Comparison of ENCODE assay signal across 27 cellular contexts in the genomic region with DNA sequence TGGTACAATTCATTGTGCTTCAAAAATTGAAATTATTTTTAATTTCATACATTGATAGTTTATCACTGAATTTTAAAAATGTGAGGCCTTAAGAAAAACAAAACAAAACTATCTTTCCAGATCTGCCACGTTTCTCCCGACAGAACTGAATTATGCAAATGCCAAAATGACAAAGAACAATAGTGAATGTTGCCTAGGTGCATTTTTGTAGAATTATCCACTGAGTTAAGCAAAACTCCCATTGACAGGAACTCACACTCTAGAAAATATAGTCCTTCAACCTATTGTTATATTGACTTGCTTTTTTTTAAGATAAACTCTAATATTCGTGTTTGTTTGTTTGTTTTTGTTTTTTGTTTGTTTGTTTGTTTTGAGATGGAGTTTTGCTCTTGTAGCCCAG. TPM values are rescaled to one million over a fixed set of nuclear protein-coding genes. Genes with fewer than 3 reads are reported as not detected.
DNase-seq lines count a peak whose midpoint lies in the region; ATAC-seq, FAIRE-seq and TF ChIP-seq lines count a peak whose summit lies in the region.
"Had no signal": no experiment of that assay in that cellular context is flagged by ENCODE, and none has a peak within 500 bp of the region (broad histone marks: within the 10 kb centered on the region; RNA-seq: fewer than 3 reads in every experiment).

No MANE protein-coding gene starts in this region.

- TF ChIP-seq RAD21 in HepG2 (CRISPR knock-in tag; IDR thresholded peaks at IDR 0.05) (no peak), SK-N-SH (IDR thresholded peaks at IDR 0.05; ENCODE audit: low read length) (no peak)

- no peaks in the 10 kb centered on the region for H3K9me2 ChIP-seq in SK-N-SH

- H3K4me1 Mint-ChIP-seq in T-helper 17 cell, result peaks cover 22% of the 10 kb centered on the region
- peaks cover 33% of the 10 kb centered on the region for H3K4me1 Mint-ChIP-seq in central memory CD8-positive, alpha-beta T cell

- H3K27me3 Mint-ChIP-seq in T-helper 17 cell, result no peaks in the 10 kb centered on the region
- no peaks in the 10 kb centered on the region for H3K27me3 Mint-ChIP-seq in central memory CD8-positive, alpha-beta T cell
- H3K27me3 Mint-ChIP-seq: B cell; CD4-positive, CD25-positive, alpha-beta regulatory T cell; CD8-positive, alpha-beta memory T cell had no signal

- intact Hi-C loops in HepG2 (cut with micrococcal nuclease; ENCODE audit: unreplicated experiment) (no loop called here), right lobe of liver (cut with DNase I) (no loop called here), posterior cingulate gyrus (cut with DNase I) (no loop called here)

- H3K9ac ChIP-seq in HepG2 (ENCODE audit: insufficient read depth, low read depth, low read length) (no peak overlapping the region), SK-N-SH (no peak overlapping the region)
- H3K9ac ChIP-seq: BLaER1 had no signal

- POLR2A ChIA-PET in HepG2 (lab: Yijun Ruan, JAX) (no interaction called here), SK-N-SH (lab: Yijun Ruan, JAX) (no interaction called here)

- TF ChIP-seq EP300 in HepG2 (IDR thresholded peaks at IDR 0.05; ENCODE audit: low read depth in 2 of 2, low read length in 2 of 2), result no peak
- TF ChIP-seq EP300 in HepG2 (CRISPR knock-in tag; IDR thresholded peaks at IDR 0.05; ENCODE audit: borderline replicate concordance), result no peak
- no peak for TF ChIP-seq EP300 in SK-N-SH (IDR thresholded peaks at IDR 0.05; ENCODE audit: borderline replicate concordance in 1 of 2, low read depth in 1 of 2, low read length in 1 of 2)

- H3K4me1 ChIP-seq in HepG2 (ENCODE audit: insufficient read depth, low read length), result peaks cover 35% of the 10 kb centered on the region
- peaks cover 0 to 2% (median 0%) of the 10 kb centered on the region in 4 donors for H3K4me1 ChIP-seq in right lobe of liver
- H3K4me1 ChIP-seq in SK-N-SH (ENCODE audit: control insufficient read depth in 1 of 2, insufficient read depth in 2 of 2, low read depth in 1 of 2, low read length in 1 of 2), result peaks cover 0 to 21% of the 10 kb centered on the region in 2 experiments; a peak in 2 of 4 replicates

- H3K9me3 ChIP-seq in HepG2 (ENCODE audit: low read length) (no peaks in the 10 kb centered on the region), right lobe of liver (no peaks in the 10 kb centered on the region), T-helper 17 cell (ENCODE audit: control insufficient read depth, low read length, poor library complexity, severe bottlenecking) (no peaks in the 10 kb centered on the region), SK-N-SH (no peaks in the 10 kb centered on the region)

- H3K27ac Mint-ChIP-seq in T-helper 17 cell, result peak overlapping the region; percentile 47
- peak overlapping the region; percentile 13 for H3K27ac Mint-ChIP-seq in central memory CD8-positive, alpha-beta T cell (ENCODE audit: low read depth)
- H3K27ac Mint-ChIP-seq: B cell; CD4-positive, CD25-positive, alpha-beta regulatory T cell; GM23338; H9 had no signal

- WGBS in HepG2 (ENCODE audit: low lambda C conversion rate), result 88% methylated on average over 3 of the region's 3 CpGs
- WGBS in right lobe of liver (ENCODE audit: insufficient coverage, low coverage, low lambda C conversion rate, missing lambda C conversion rate), result 59% methylated on average over 3 of the region's 3 CpGs
- 91% methylated on average over 3 of the region's 3 CpGs for WGBS in SK-N-SH (ENCODE audit: low lambda C conversion rate)

- ATAC-seq in HepG2 (no peak), right lobe of liver (no peak), T-helper 17 cell (no peak), GM21390 (IDR thresholded peaks at IDR 0.05; ENCODE audit: unreplicated experiment) (no peak)
- no peak for ATAC-seq in central memory CD8-positive, alpha-beta T cell (replicated peaks; ENCODE audit: extremely low read depth, poor library complexity, severe bottlenecking)
- ATAC-seq: GM23338, HCT116 had no signal

- TF ChIP-seq POLR2A in HepG2 (IDR thresholded peaks at IDR 0.05; ENCODE audit: insufficient read depth in 1 of 2, low read depth in 2 of 2, low read length in 2 of 2) (no peak), right lobe of liver (IDR thresholded peaks at IDR 0.05) (no peak)

- no peak overlapping the region for H3K4me2 ChIP-seq in HepG2 (ENCODE audit: low read depth, low read length)
- H3K4me2 ChIP-seq in SK-N-SH, result no peak overlapping the region
- H3K4me2 ChIP-seq: GM23338 had no signal

- DNase-seq in HepG2 (ENCODE audit: low spot score) (no peak), right lobe of liver (no peak), T-helper 17 cell (no peak), OCI-M1 (lab: John Stamatoyannopoulos, UW) (no peak), SK-N-SH (no peak), posterior cingulate gyrus (no peak)
- DNase-seq in central memory CD8-positive, alpha-beta T cell (ENCODE audit: low spot score in 2 of 2), result no peak
- DNase-seq: CD4-positive, CD25-positive, alpha-beta regulatory T cell; CD8-positive, alpha-beta memory T cell; DMS 273 treated with DMSO at 0.1 percent for 48 hours; DMS79; H9 had no signal

- H3K27me3 ChIP-seq in HepG2 (ENCODE audit: control insufficient read depth in 1 of 2, insufficient read depth in 2 of 2, low read length in 2 of 2) (no peaks in the 10 kb centered on the region), right lobe of liver (no peaks in the 10 kb centered on the region), SK-N-SH (ENCODE audit: insufficient read depth) (no peaks in the 10 kb centered on the region)
- H3K27me3 ChIP-seq: BLaER1 had no signal

- H3K4me3 ChIP-seq in HepG2 (replicated peaks in 1 of 3; ENCODE audit: insufficient read depth in 1 of 3, low read depth in 2 of 3, low read length in 3 of 3) (no peak overlapping the region), right lobe of liver (no peak overlapping the region), SK-N-SH (ENCODE audit: low read depth in 2 of 2, low read length in 1 of 2) (no peak overlapping the region)
- H3K4me3 ChIP-seq: BLaER1, GM23338 had no signal

- H3K36me3 ChIP-seq in HepG2 (replicated peaks in 1 of 2; ENCODE audit: control insufficient read depth in 1 of 2, insufficient read depth in 2 of 2, low read length in 2 of 2) (peaks cover 2 to 9% of the 10 kb centered on the region in 2 experiments; a peak in 3 of 5 replicates), right lobe of liver (peaks cover 0 to 6% (median 0%) of the 10 kb centered on the region in 4 donors), SK-N-SH (replicated peaks in 1 of 2; ENCODE audit: control insufficient read depth in 1 of 2, insufficient read depth in 2 of 2, low read length in 1 of 2) (peaks cover 4 to 10% of the 10 kb centered on the region in 2 experiments)

- peaks cover 3% of the 10 kb centered on the region for H3F3A ChIP-seq in SK-N-SH (replicated peaks; ENCODE audit: insufficient read depth)

- H4K20me1 ChIP-seq in HepG2 (ENCODE audit: insufficient read depth, low read length) (peaks cover 39% of the 10 kb centered on the region), SK-N-SH (ENCODE audit: insufficient read depth) (peaks cover 71% of the 10 kb centered on the region)

- H3K27ac ChIP-seq in HepG2 (ENCODE audit: extremely low read length, insufficient read depth, low read length), result no peak overlapping the region
- H3K27ac ChIP-seq in right lobe of liver, result no peak overlapping the region
- no peak overlapping the region for H3K27ac ChIP-seq in SK-N-SH (ENCODE audit: low read depth in 2 of 2, low read length in 1 of 2)
- H3K27ac ChIP-seq: 22Rv1, BLaER1, C4-2B had no signal

- H3K9me3 Mint-ChIP-seq in central memory CD8-positive, alpha-beta T cell, result no peaks in the 10 kb centered on the region
- H3K9me3 Mint-ChIP-seq: CD4-positive, CD25-positive, alpha-beta regulatory T cell; CD8-positive, alpha-beta memory T cell; GM23338 had no signal

- no peaks in the 10 kb centered on the region for H3K36me3 Mint-ChIP-seq in T-helper 17 cell (ENCODE audit: low read depth)
- peaks cover 6% of the 10 kb centered on the region for H3K36me3 Mint-ChIP-seq in central memory CD8-positive, alpha-beta T cell (ENCODE audit: insufficient read depth)

- CTCF ChIA-PET in HepG2 (lab: Yijun Ruan, JAX; ENCODE audit: low intra/inter-chr PET ratio, low total read pairs) (no interaction called here), SK-N-SH (lab: Yijun Ruan, JAX) (no interaction called here)

- peaks cover 66% of the 10 kb centered on the region for H3K79me2 ChIP-seq in HepG2 (ENCODE audit: insufficient read depth, low read length)
- peaks cover 80% of the 10 kb centered on the region for H3K79me2 ChIP-seq in SK-N-SH (ENCODE audit: insufficient read depth)

- TF ChIP-seq CTCF in HepG2 (CRISPR knock-in tag; IDR thresholded peaks at IDR 0.05) (no peak), right lobe of liver (IDR thresholded peaks at IDR 0.05) (no peak), SK-N-SH (IDR thresholded peaks at IDR 0.05) (no peak)

- H2AFZ ChIP-seq in HepG2 (ENCODE audit: low read length) (no peak overlapping the region), SK-N-SH (ENCODE audit: low read depth) (no peak overlapping the region)
- H2AFZ ChIP-seq: GM23338 had no signal

- BruUV-seq in HepG2 (replicated peaks; lab: Mats Ljungman, UMichigan), result no TSS peak

- FAIRE-seq in HepG2 (lab: Jason Lieb, UNC), result no peak
- FAIRE-seq: A204.1, D721Med, GM12892, GM19239 had no signal

- in situ Hi-C loops in HepG2 (cut with HindIII; ENCODE audit: extremely low pct_ligation_motif_present, low pct_unique_long_range_greater_than_20kb), result no loop called here

- no peak overlapping the region for H3K4me3 Mint-ChIP-seq in T-helper 17 cell
- no peak overlapping the region for H3K4me3 Mint-ChIP-seq in central memory CD8-positive, alpha-beta T cell
- H3K4me3 Mint-ChIP-seq: B cell, GM23338, H9 had no signal

RNA-seq across cellular contexts. Expression of a gene that starts 6.5 kb away (rescaled TPM):
- total RNA-seq in HepG2 (2016; rRNA removed; fragmentation: Illumina TruSeq; extraction: Trizol), result 24.2 and 28.6 TPM in 2 replicates
- total RNA-seq in HepG2 (2016; cell fraction: cytosol; rRNA removed; fragmentation: Illumina TruSeq; extraction: Trizol; ENCODE audit: low read depth), result 16.2 and 16.7 TPM in 2 replicates
- 22.5 and 27.7 TPM in 2 replicates for total RNA-seq in HepG2 (2016; cell fraction: insoluble cytoplasmic fraction; rRNA removed; fragmentation: Illumina TruSeq; extraction: Trizol)
- 36.9 and 38.9 TPM in 2 replicates for total RNA-seq in HepG2 (2016; cell fraction: membrane; rRNA removed; fragmentation: Illumina TruSeq; extraction: Trizol)
- total RNA-seq in HepG2 (2016; cell fraction: nucleus; rRNA removed; fragmentation: Illumina TruSeq; extraction: Trizol), result 40.6 and 42.6 TPM in 2 replicates
- 66.2 and 80.8 TPM in 2 replicates for polyA plus RNA-seq in HepG2 (2011; rRNA removed)
- polyA plus RNA-seq in HepG2 (2011; cell fraction: cytosol; rRNA removed), result 32.3 and 37.9 TPM in 2 replicates
- polyA plus RNA-seq in HepG2 (2011; cell fraction: nucleus; rRNA removed), result 406 and 428 TPM in 2 replicates
- 37.8 and 47.7 TPM in 2 replicates for polyA plus RNA-seq in HepG2 (2012)
- polyA plus RNA-seq in HepG2 (2016; cell fraction: cytosol; fragmentation: Illumina TruSeq; extraction: Trizol; ENCODE audit: low read depth), result 13.4 and 15.5 TPM in 2 replicates
- 20.0 and 26.4 TPM in 2 replicates for polyA plus RNA-seq in HepG2 (2016; cell fraction: insoluble cytoplasmic fraction; fragmentation: Illumina TruSeq; extraction: Trizol; ENCODE audit: low read depth)
- 26.7 and 30.4 TPM in 2 replicates for polyA plus RNA-seq in HepG2 (2016; cell fraction: membrane; fragmentation: Illumina TruSeq; extraction: Trizol; ENCODE audit: low read depth)
- polyA plus RNA-seq in HepG2 (2016; cell fraction: nucleus; fragmentation: Illumina TruSeq; extraction: Trizol; ENCODE audit: insufficient read depth, low read depth), result 92.0 and 96.8 TPM in 2 replicates
- 38.9 and 82.6 TPM in 2 replicates for polyA minus RNA-seq in HepG2 (2011; rRNA and poly(A)+ RNA removed; ENCODE audit: low replicate concordance)
- polyA minus RNA-seq in HepG2 (2011; cell fraction: cytosol; rRNA and poly(A)+ RNA removed), result 18.1 and 23.5 TPM in 2 replicates
- 119 and 121 TPM in 2 replicates for polyA minus RNA-seq in HepG2 (2011; cell fraction: nucleus; rRNA and poly(A)+ RNA removed)
- 10 to 100 TPM; 13.0 to 23.5 (median 14.7) TPM for total RNA-seq in right lobe of liver
- total RNA-seq in T-helper 17 cell, result 10 to 100 TPM; 31.3 to 38.0 TPM
- 44.8 and 47.0 TPM in 2 replicates for polyA plus RNA-seq in SK-N-SH (2012; rRNA removed)
- 19.3 and 28.5 TPM in 2 replicates for polyA plus RNA-seq in SK-N-SH (2012; cell fraction: cytosol; rRNA removed)
- 193 TPM in 2 replicates for polyA plus RNA-seq in SK-N-SH (2012; cell fraction: nucleus; rRNA removed)

RNA-seq across cellular contexts. Expression of a gene that starts 23.1 kb away (rescaled TPM):
- total RNA-seq in HepG2 (2016; rRNA removed; fragmentation: Illumina TruSeq; extraction: Trizol) (0.07 TPM in 1 of 2 replicates, not detected in the other), right lobe of liver (1 to 10 TPM; 2.9 to 9.0 (median 5.2) TPM), T-helper 17 cell (1 to 10 TPM; 1.1 to 2.7 TPM)
- total RNA-seq in HepG2 (2016; cell fraction: cytosol; rRNA removed; fragmentation: Illumina TruSeq; extraction: Trizol; ENCODE audit: low read depth), result not detected in 2 replicates
- total RNA-seq in HepG2 (2016; cell fraction: insoluble cytoplasmic fraction; rRNA removed; fragmentation: Illumina TruSeq; extraction: Trizol), result 0.09 TPM in 1 of 2 replicates, not detected in the other
- not detected in 2 replicates for total RNA-seq in HepG2 (2016; cell fraction: membrane; rRNA removed; fragmentation: Illumina TruSeq; extraction: Trizol)
- 0.62 TPM in 1 of 2 replicates, not detected in the other for total RNA-seq in HepG2 (2016; cell fraction: nucleus; rRNA removed; fragmentation: Illumina TruSeq; extraction: Trizol)
- polyA plus RNA-seq in HepG2 (2011; rRNA removed) (0.17 and 0.22 TPM in 2 replicates), SK-N-SH (2012; rRNA removed) (0.05 and 0.15 TPM in 2 replicates)
- 0.10 and 0.16 TPM in 2 replicates for polyA plus RNA-seq in HepG2 (2011; cell fraction: cytosol; rRNA removed)
- polyA plus RNA-seq in HepG2 (2011; cell fraction: nucleus; rRNA removed), result 1.9 and 2.5 TPM in 2 replicates
- 0.21 and 0.29 TPM in 2 replicates for polyA plus RNA-seq in HepG2 (2012)
- polyA plus RNA-seq in HepG2 (2016; cell fraction: cytosol; fragmentation: Illumina TruSeq; extraction: Trizol; ENCODE audit: low read depth), result 0.07 TPM in 1 of 2 replicates, not detected in the other
- not detected in 2 replicates for polyA plus RNA-seq in HepG2 (2016; cell fraction: insoluble cytoplasmic fraction; fragmentation: Illumina TruSeq; extraction: Trizol; ENCODE audit: low read depth)
- polyA plus RNA-seq in HepG2 (2016; cell fraction: membrane; fragmentation: Illumina TruSeq; extraction: Trizol; ENCODE audit: low read depth), result not detected in 2 replicates
- 0.53 TPM in 1 of 2 replicates, not detected in the other for polyA plus RNA-seq in HepG2 (2016; cell fraction: nucleus; fragmentation: Illumina TruSeq; extraction: Trizol; ENCODE audit: insufficient read depth, low read depth)
- 0.12 TPM in 1 of 2 replicates, not detected in the other for polyA minus RNA-seq in HepG2 (2011; rRNA and poly(A)+ RNA removed; ENCODE audit: low replicate concordance)
- polyA minus RNA-seq in HepG2 (2011; cell fraction: cytosol; rRNA and poly(A)+ RNA removed), result not detected in 2 replicates
- 0.25 and 0.26 TPM in 2 replicates for polyA minus RNA-seq in HepG2 (2011; cell fraction: nucleus; rRNA and poly(A)+ RNA removed)
- polyA plus RNA-seq in SK-N-SH (2012; cell fraction: cytosol; rRNA removed), result not detected in 2 replicates
- 0.70 and 0.83 TPM in 2 replicates for polyA plus RNA-seq in SK-N-SH (2012; cell fraction: nucleus; rRNA removed)
- total RNA-seq: Daoy, G401, H4 had no signal
- polyA plus RNA-seq: AG04450 had no signal

RNA-seq across cellular contexts. Expression of a gene that starts 37.8 kb away (rescaled TPM):
- total RNA-seq in HepG2 (2016; rRNA removed; fragmentation: Illumina TruSeq; extraction: Trizol), result 11.0 and 16.0 TPM in 2 replicates
- total RNA-seq in HepG2 (2016; cell fraction: cytosol; rRNA removed; fragmentation: Illumina TruSeq; extraction: Trizol; ENCODE audit: low read depth), result 6.7 and 8.0 TPM in 2 replicates
- total RNA-seq in HepG2 (2016; cell fraction: insoluble cytoplasmic fraction; rRNA removed; fragmentation: Illumina TruSeq; extraction: Trizol), result 10.1 and 16.2 TPM in 2 replicates
- total RNA-seq in HepG2 (2016; cell fraction: membrane; rRNA removed; fragmentation: Illumina TruSeq; extraction: Trizol), result 7.6 and 8.2 TPM in 2 replicates
- 15.9 and 16.6 TPM in 2 replicates for total RNA-seq in HepG2 (2016; cell fraction: nucleus; rRNA removed; fragmentation: Illumina TruSeq; extraction: Trizol)
- 6.5 and 11.5 TPM in 2 replicates for polyA plus RNA-seq in HepG2 (2011; rRNA removed)
- polyA plus RNA-seq in HepG2 (2011; cell fraction: cytosol; rRNA removed), result 4.1 and 4.4 TPM in 2 replicates
- 40.0 and 46.9 TPM in 2 replicates for polyA plus RNA-seq in HepG2 (2011; cell fraction: nucleus; rRNA removed)
- 7.4 and 8.9 TPM in 2 replicates for polyA plus RNA-seq in HepG2 (2012)
- polyA plus RNA-seq in HepG2 (2016; cell fraction: cytosol; fragmentation: Illumina TruSeq; extraction: Trizol; ENCODE audit: low read depth), result 4.4 and 5.5 TPM in 2 replicates
- polyA plus RNA-seq in HepG2 (2016; cell fraction: insoluble cytoplasmic fraction; fragmentation: Illumina TruSeq; extraction: Trizol; ENCODE audit: low read depth), result 8.5 and 12.2 TPM in 2 replicates
- 4.9 and 6.3 TPM in 2 replicates for polyA plus RNA-seq in HepG2 (2016; cell fraction: membrane; fragmentation: Illumina TruSeq; extraction: Trizol; ENCODE audit: low read depth)
- 33.7 and 41.8 TPM in 2 replicates for polyA plus RNA-seq in HepG2 (2016; cell fraction: nucleus; fragmentation: Illumina TruSeq; extraction: Trizol; ENCODE audit: insufficient read depth, low read depth)
- 3.4 and 4.4 TPM in 2 replicates for polyA minus RNA-seq in HepG2 (2011; rRNA and poly(A)+ RNA removed; ENCODE audit: low replicate concordance)
- 1.4 TPM in 1 of 2 replicates, not detected in the other for polyA minus RNA-seq in HepG2 (2011; cell fraction: cytosol; rRNA and poly(A)+ RNA removed)
- 11.8 and 15.5 TPM in 2 replicates for polyA minus RNA-seq in HepG2 (2011; cell fraction: nucleus; rRNA and poly(A)+ RNA removed)
- total RNA-seq in right lobe of liver, result 1 to 10 TPM; 6.9 to 9.2 (median 8.4) TPM
- total RNA-seq in T-helper 17 cell, result 10 to 100 TPM; 20.3 to 22.9 TPM
- polyA plus RNA-seq in SK-N-SH (2012; rRNA removed), result 46.9 and 51.7 TPM in 2 replicates
- polyA plus RNA-seq in SK-N-SH (2012; cell fraction: cytosol; rRNA removed), result 38.1 and 40.2 TPM in 2 replicates
- polyA plus RNA-seq in SK-N-SH (2012; cell fraction: nucleus; rRNA removed), result 157 and 191 TPM in 2 replicates

RNA-seq across cellular contexts. Expression of a gene that starts 38.0 kb away (rescaled TPM):
- total RNA-seq in HepG2 (2016; rRNA removed; fragmentation: Illumina TruSeq; extraction: Trizol) (753 and 1,048 TPM in 2 replicates), right lobe of liver (100 to 1,000 TPM in 4 of 6 experiments, 10 to 100 TPM in 2; 78.2 to 225 (median 162) TPM), T-helper 17 cell (100 to 1,000 TPM in 1 of 2 donors, 10 to 100 TPM in 1; 98.4 to 120 TPM)
- 458 and 593 TPM in 2 replicates for total RNA-seq in HepG2 (2016; cell fraction: cytosol; rRNA removed; fragmentation: Illumina TruSeq; extraction: Trizol; ENCODE audit: low read depth)
- total RNA-seq in HepG2 (2016; cell fraction: insoluble cytoplasmic fraction; rRNA removed; fragmentation: Illumina TruSeq; extraction: Trizol), result 792 and 1,109 TPM in 2 replicates
- 613 and 660 TPM in 2 replicates for total RNA-seq in HepG2 (2016; cell fraction: membrane; rRNA removed; fragmentation: Illumina TruSeq; extraction: Trizol)
- total RNA-seq in HepG2 (2016; cell fraction: nucleus; rRNA removed; fragmentation: Illumina TruSeq; extraction: Trizol), result 219 and 249 TPM in 2 replicates
- polyA plus RNA-seq in HepG2 (2011; rRNA removed) (301 and 305 TPM in 2 replicates), SK-N-SH (2012; rRNA removed) (976 and 1,185 TPM in 2 replicates)
- 507 and 666 TPM in 2 replicates for polyA plus RNA-seq in HepG2 (2011; cell fraction: cytosol; rRNA removed)
- polyA plus RNA-seq in HepG2 (2011; cell fraction: nucleus; rRNA removed), result 133 and 152 TPM in 2 replicates
- polyA plus RNA-seq in HepG2 (2012), result 451 and 767 TPM in 2 replicates
- polyA plus RNA-seq in HepG2 (2016; cell fraction: cytosol; fragmentation: Illumina TruSeq; extraction: Trizol; ENCODE audit: low read depth), result 482 and 603 TPM in 2 replicates
- 926 and 995 TPM in 2 replicates for polyA plus RNA-seq in HepG2 (2016; cell fraction: insoluble cytoplasmic fraction; fragmentation: Illumina TruSeq; extraction: Trizol; ENCODE audit: low read depth)
- 496 and 594 TPM in 2 replicates for polyA plus RNA-seq in HepG2 (2016; cell fraction: membrane; fragmentation: Illumina TruSeq; extraction: Trizol; ENCODE audit: low read depth)
- polyA plus RNA-seq in HepG2 (2016; cell fraction: nucleus; fragmentation: Illumina TruSeq; extraction: Trizol; ENCODE audit: insufficient read depth, low read depth), result 426 and 431 TPM in 2 replicates
- 68.8 and 71.4 TPM in 2 replicates for polyA minus RNA-seq in HepG2 (2011; rRNA and poly(A)+ RNA removed; ENCODE audit: low replicate concordance)
- polyA minus RNA-seq in HepG2 (2011; cell fraction: cytosol; rRNA and poly(A)+ RNA removed), result 62.0 and 63.6 TPM in 2 replicates
- 23.6 and 38.7 TPM in 2 replicates for polyA minus RNA-seq in HepG2 (2011; cell fraction: nucleus; rRNA and poly(A)+ RNA removed)
- polyA plus RNA-seq in SK-N-SH (2012; cell fraction: cytosol; rRNA removed), result 1,140 and 1,209 TPM in 2 replicates
- polyA plus RNA-seq in SK-N-SH (2012; cell fraction: nucleus; rRNA removed), result 266 and 644 TPM in 2 replicates
